ENCODE assay signal across 1 cellular context in the genomic region with DNA sequence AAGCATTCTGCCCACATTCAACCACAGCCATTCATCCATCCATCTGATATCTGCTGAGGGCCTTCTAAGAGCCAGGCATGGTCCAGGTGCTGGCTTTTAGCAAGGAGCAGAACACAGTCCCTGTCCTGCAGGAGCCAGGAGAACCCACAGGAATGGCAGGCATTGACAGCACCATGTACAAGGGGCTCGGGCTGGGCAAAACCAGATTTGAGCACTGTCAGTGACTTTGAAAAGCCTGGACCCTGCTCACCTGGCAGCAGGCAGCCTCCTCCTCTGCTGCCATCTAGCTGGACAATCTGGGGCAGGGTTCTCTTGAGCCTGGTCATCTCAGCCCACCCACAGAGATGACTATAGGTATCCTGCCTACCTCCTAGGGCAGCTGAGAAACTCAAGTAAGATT.
A peak's percentile ranks its signal among the peaks of the same experiment; 100 is the strongest.
TF ChIP-seq lines count a peak whose summit lies in the region.

No MANE protein-coding gene starts in this region.

TF ChIP-seq in HepG2, 621 proteins besides CTCF, POLR2A, EP300 and RAD21 (continued from another document):
- TF ChIP-seq PHF21A (CRISPR knock-in tag; IDR thresholded peaks at IDR 0.05) (0 out of 2 replicates have a peak, but pooled peaks have one; percentile 28), ZNF790 (CRISPR knock-in tag; IDR thresholded peaks at IDR 0.05; ENCODE audit: borderline replicate concordance) (no peak), ZFAT (CRISPR knock-in tag; conservative IDR thresholded peaks at IDR 0.05) (no peak), ZFP36L2 (CRISPR knock-in tag; IDR thresholded peaks at IDR 0.05) (no peak), ZNF160 (CRISPR knock-in tag; IDR thresholded peaks at IDR 0.05) (no peak), ZNF780A (CRISPR knock-in tag; IDR thresholded peaks at IDR 0.05) (no peak), TARDBP (CRISPR knock-in tag; IDR thresholded peaks at IDR 0.05) (0 out of 2 replicates have a peak, but pooled peaks have one; percentile 17), NBN (conservative IDR thresholded peaks at IDR 0.05) (no peak), KDM5B (CRISPR knock-in tag; IDR thresholded peaks at IDR 0.05; ENCODE audit: borderline replicate concordance) (no peak), ZNF121 (CRISPR knock-in tag; IDR thresholded peaks at IDR 0.05) (no peak), UBTF (CRISPR knock-in tag; IDR thresholded peaks at IDR 0.05) (no peak), EHMT2 (IDR thresholded peaks at IDR 0.05; ENCODE audit: borderline replicate concordance, low read depth, low read length) (no peak), ZNF431 (CRISPR knock-in tag; IDR thresholded peaks at IDR 0.05; ENCODE audit: borderline replicate concordance, low read depth) (no peak), GZF1 (CRISPR knock-in tag; IDR thresholded peaks at IDR 0.05) (no peak), ZSCAN29 (CRISPR knock-in tag; conservative IDR thresholded peaks at IDR 0.05) (no peak), FOXA3 (CRISPR knock-in tag; IDR thresholded peaks at IDR 0.05) (no peak), ZNF556 (CRISPR knock-in tag; IDR thresholded peaks at IDR 0.05; ENCODE audit: borderline replicate concordance) (0 out of 2 replicates have a peak, but pooled peaks have one; percentile 35), SALL1 (CRISPR knock-in tag; IDR thresholded peaks at IDR 0.05) (peak; percentile 21; the same call in 1 of the 2 replicates), JUNB (CRISPR knock-in tag; IDR thresholded peaks at IDR 0.05; ENCODE audit: borderline replicate concordance) (no peak), SOX6 (IDR thresholded peaks at IDR 0.05) (no peak), SOX6 (CRISPR knock-in tag; IDR thresholded peaks at IDR 0.05) (0 out of 2 replicates have a peak, but pooled peaks have one; percentile 22), ZNF788 (CRISPR knock-in tag; IDR thresholded peaks at IDR 0.05; ENCODE audit: borderline replicate concordance) (no peak), ARID4A (CRISPR knock-in tag; IDR thresholded peaks at IDR 0.05; ENCODE audit: borderline replicate concordance) (no peak), ZFP91 (CRISPR knock-in tag; IDR thresholded peaks at IDR 0.05; ENCODE audit: borderline replicate concordance) (no peak), ZNF546 (CRISPR knock-in tag; conservative IDR thresholded peaks at IDR 0.05) (no peak), ZFX (CRISPR knock-in tag; IDR thresholded peaks at IDR 0.05; ENCODE audit: low read depth) (peak; percentile 28; the same call in 1 of the 2 replicates), ZNF207 (IDR thresholded peaks at IDR 0.05; ENCODE audit: borderline replicate concordance) (no peak), ATF5 (CRISPR knock-in tag; IDR thresholded peaks at IDR 0.05; ENCODE audit: low read depth) (no peak), KDM1A (CRISPR knock-in tag; IDR thresholded peaks at IDR 0.05) (no peak)
- TF ChIP-seq, protein P1, sequence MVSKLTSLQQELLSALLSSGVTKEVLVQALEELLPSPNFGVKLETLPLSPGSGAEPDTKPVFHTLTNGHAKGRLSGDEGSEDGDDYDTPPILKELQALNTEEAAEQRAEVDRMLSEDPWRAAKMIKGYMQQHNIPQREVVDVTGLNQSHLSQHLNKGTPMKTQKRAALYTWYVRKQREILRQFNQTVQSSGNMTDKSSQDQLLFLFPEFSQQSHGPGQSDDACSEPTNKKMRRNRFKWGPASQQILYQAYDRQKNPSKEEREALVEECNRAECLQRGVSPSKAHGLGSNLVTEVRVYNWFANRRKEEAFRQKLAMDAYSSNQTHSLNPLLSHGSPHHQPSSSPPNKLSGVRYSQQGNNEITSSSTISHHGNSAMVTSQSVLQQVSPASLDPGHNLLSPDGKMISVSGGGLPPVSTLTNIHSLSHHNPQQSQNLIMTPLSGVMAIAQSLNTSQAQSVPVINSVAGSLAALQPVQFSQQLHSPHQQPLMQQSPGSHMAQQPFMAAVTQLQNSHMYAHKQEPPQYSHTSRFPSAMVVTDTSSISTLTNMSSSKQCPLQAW (CRISPR knock-in tag; IDR thresholded peaks at IDR 0.05), result 0 out of 2 replicates have a peak, but pooled peaks have one; percentile 13
- TF ChIP-seq, protein P2, sequence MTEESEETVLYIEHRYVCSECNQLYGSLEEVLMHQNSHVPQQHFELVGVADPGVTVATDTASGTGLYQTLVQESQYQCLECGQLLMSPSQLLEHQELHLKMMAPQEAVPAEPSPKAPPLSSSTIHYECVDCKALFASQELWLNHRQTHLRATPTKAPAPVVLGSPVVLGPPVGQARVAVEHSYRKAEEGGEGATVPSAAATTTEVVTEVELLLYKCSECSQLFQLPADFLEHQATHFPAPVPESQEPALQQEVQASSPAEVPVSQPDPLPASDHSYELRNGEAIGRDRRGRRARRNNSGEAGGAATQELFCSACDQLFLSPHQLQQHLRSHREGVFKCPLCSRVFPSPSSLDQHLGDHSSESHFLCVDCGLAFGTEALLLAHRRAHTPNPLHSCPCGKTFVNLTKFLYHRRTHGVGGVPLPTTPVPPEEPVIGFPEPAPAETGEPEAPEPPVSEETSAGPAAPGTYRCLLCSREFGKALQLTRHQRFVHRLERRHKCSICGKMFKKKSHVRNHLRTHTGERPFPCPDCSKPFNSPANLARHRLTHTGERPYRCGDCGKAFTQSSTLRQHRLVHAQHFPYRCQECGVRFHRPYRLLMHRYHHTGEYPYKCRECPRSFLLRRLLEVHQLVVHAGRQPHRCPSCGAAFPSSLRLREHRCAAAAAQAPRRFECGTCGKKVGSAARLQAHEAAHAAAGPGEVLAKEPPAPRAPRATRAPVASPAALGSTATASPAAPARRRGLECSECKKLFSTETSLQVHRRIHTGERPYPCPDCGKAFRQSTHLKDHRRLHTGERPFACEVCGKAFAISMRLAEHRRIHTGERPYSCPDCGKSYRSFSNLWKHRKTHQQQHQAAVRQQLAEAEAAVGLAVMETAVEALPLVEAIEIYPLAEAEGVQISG (CRISPR knock-in tag; IDR thresholded peaks at IDR 0.05), result 0 out of 2 replicates have a peak, but pooled peaks have one; percentile 21
- TF ChIP-seq, protein P3, sequence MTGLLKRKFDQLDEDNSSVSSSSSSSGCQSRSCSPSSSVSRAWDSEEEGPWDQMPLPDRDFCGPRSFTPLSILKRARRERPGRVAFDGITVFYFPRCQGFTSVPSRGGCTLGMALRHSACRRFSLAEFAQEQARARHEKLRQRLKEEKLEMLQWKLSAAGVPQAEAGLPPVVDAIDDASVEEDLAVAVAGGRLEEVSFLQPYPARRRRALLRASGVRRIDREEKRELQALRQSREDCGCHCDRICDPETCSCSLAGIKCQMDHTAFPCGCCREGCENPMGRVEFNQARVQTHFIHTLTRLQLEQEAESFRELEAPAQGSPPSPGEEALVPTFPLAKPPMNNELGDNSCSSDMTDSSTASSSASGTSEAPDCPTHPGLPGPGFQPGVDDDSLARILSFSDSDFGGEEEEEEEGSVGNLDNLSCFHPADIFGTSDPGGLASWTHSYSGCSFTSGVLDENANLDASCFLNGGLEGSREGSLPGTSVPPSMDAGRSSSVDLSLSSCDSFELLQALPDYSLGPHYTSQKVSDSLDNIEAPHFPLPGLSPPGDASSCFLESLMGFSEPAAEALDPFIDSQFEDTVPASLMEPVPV (CRISPR knock-in tag; IDR thresholded peaks at IDR 0.05), result no peak
